Comparison of ENCODE assay signal across 19 cellular contexts in the genomic region with DNA sequence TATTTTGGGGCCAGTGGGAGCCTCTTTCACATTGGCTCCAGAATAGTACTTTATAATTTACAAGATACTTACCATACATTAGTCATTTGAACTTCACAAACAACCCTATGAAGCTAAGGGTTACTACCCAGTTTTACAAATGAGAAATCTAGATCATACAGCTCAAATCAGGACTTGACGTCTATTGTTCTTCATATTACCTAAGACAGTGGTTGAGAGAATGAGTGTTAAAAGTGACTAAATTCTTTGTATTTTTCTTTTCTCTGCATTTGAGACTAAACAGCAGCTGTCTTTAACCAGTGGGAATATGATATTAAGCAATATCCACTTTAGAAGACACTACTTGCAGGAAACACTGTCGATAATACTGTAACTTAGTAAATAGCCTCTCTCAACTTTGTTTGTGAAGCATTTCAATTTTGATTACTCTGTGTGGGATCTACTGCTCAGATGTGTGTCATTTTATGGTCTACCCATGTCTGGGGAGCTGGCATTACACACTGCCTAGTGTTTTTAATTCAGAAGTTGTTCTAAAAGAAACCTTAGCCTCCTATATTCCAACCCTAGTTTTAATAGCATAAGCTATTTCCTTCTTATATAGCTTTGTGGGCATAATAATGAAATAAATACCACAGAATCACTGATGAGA.
"Had no signal": no experiment of that assay in that cellular context is flagged by ENCODE, and none has a peak within 500 bp of the region (broad histone marks: within the 10 kb centered on the region; RNA-seq: fewer than 3 reads in every experiment).

No MANE protein-coding gene starts in this region.

- H3K27me3 ChIP-seq: body of pancreas, gastroesophageal sphincter, heart left ventricle, tibial nerve, uterus had no signal

- DNase-seq: activated CD4-positive, alpha-beta T cell treated with anti-CD3 and anti-CD28 coated beads, Interleukin-2, amount 10 ng/mL, durations not matched to agents 24 days and 14 days; activated CD4-positive, CD25-positive, alpha-beta regulatory T cell; activated CD8-positive, alpha-beta memory T cell treated with anti-CD3 and anti-CD28 coated beads for 24 hours; activated naive CD4-positive, alpha-beta T cell treated with Interleukin-2 at 50 U/mL for 16 hours; activated naive CD8-positive, alpha-beta T cell treated with anti-CD3 and anti-CD28 coated beads, Interleukin-2, amount 10 ng/mL, durations not matched to agents 7 days and 5 days; body of pancreas; caudate nucleus; effector memory CD8-positive, alpha-beta T cell; heart left ventricle; left ventricle myocardium superior; mucosa of descending colon; stimulated activated CD4-positive, alpha-beta T cell treated with anti-CD3 and anti-CD28 coated beads, Interleukin-12 subunit alpha, Interleukin-12 subunit beta, amount 100 ng/mL, for 4 hours; stimulated activated CD4-positive, alpha-beta T cell treated with anti-CD3 and anti-CD28 coated beads, Interleukin-2, amount 100 ng/mL, for 24 hours; T-helper 1 cell; T-helper 9 cell; uterus had no signal

- H3K36me3 ChIP-seq: gastroesophageal sphincter, heart left ventricle, tibial nerve, uterus had no signal

- H3K4me1 ChIP-seq: body of pancreas, gastroesophageal sphincter, heart left ventricle, tibial nerve, uterus had no signal

- H3K4me3 ChIP-seq: body of pancreas, gastroesophageal sphincter, heart left ventricle, mucosa of descending colon, tibial nerve, uterus had no signal

- H3K9me3 ChIP-seq: body of pancreas, gastroesophageal sphincter, heart left ventricle, mucosa of descending colon, tibial nerve, uterus had no signal

- ATAC-seq: body of pancreas; effector memory CD8-positive, alpha-beta T cell; gastroesophageal sphincter; heart left ventricle; left ventricle myocardium superior; mucosa of descending colon; SK-N-SH treated with all-trans-retinoic acid at 6 μM for 48 hours had no signal

- H3K27ac ChIP-seq: body of pancreas, gastroesophageal sphincter, heart left ventricle, tibial nerve, uterus had no signal
